In the genomic region with DNA sequence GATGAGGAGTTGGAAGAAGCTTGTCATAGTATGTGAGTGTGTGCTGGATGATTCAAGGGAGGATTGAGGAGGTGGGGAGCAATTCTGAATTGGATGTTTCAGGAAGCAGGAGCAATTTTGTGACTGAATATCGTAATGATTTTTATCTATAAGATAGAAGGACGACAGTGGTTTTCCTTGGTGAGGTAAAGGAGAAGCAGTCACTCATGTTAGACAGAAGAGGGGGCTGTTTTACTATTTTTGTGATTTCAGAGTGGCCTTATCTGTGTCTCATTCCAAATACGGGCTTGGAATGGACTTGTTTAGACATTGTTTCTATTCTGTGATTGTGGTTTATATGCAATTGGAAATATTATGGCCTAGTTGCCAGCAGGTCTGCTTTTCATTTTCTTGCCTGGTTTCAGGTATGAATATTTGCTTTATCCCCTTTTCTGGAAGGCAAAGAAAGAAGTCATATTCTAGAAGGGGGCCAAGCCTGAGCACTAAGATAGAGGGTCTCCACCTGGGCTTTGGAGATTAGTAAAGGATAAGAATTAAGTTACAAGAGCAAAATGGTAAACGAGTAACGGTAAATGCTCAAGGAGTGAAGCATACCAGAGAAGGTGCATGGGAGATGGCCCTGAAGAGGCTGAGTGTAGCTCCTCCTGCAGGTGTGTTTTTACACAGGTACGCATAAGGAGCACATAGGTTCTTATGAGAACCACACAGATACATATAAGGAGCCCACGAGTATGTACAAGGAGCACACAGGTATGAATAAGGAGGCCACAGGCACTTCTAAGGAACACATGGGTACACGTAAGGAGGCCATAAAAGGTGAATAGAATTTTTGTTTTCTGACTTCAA, we compare ENCODE assay signal across 8 cellular contexts.
DNase-seq lines count a peak whose midpoint lies in the region; ATAC-seq and TF ChIP-seq lines count a peak whose summit lies in the region.

No MANE protein-coding gene starts in this region.

- no peak overlapping the region for H3K27ac ChIP-seq in CD4-positive, alpha-beta T cell (ENCODE audit: low read depth, low read length)
- no peak overlapping the region for H3K27ac ChIP-seq in osteoblast (ENCODE audit: low read depth, low read length)

- no peak for DNase-seq in CD4-positive, alpha-beta T cell
- DNase-seq in HEK293T (ENCODE audit: extremely low spot score) (peak; percentile 61), NCI-H526 treated with DMSO at 0.1 percent for 48 hours (lab: John Stamatoyannopoulos, UW) (peak; percentile 35), cardiac fibroblast (ENCODE audit: low read depth in 2 of 2) (peak; percentile 72 to 80), osteoblast (ENCODE audit: insufficient read length, low spot score, missing footprints) (no peak), GF-D8 (lab: John Stamatoyannopoulos, UW) (no peak), 8988T (no peak), NCI-H446 treated with DMSO at 0.1 percent for 48 hours (lab: John Stamatoyannopoulos, UW) (no peak)

- H3K4me3 ChIP-seq in cardiac fibroblast (replicated peaks in 1 of 2; ENCODE audit: low read depth in 2 of 2, low read length in 2 of 2) (no peak overlapping the region), osteoblast (ENCODE audit: insufficient read depth, low read length) (no peak overlapping the region)

- H3K4me1 Mint-ChIP-seq in CD4-positive, alpha-beta T cell (ENCODE audit: low read depth): no peaks in the 10 kb centered on the region

- ATAC-seq in CD4-positive, alpha-beta T cell (ENCODE audit: poor library complexity): no peak

- no peaks in the 10 kb centered on the region for H3K36me3 Mint-ChIP-seq in CD4-positive, alpha-beta T cell (ENCODE audit: low read depth)

- no peaks in the 10 kb centered on the region for H3K27me3 Mint-ChIP-seq in CD4-positive, alpha-beta T cell

- intact Hi-C loops in CD4-positive, alpha-beta T cell (cut with DNase I, micrococcal nuclease): loop anchor here in 1 of 2 experiments (5.0 kb wide), 1 partner anchor 1142 kb away; no protein-coding TSS in a partner anchor

- no peaks in the 10 kb centered on the region for H4K20me1 ChIP-seq in osteoblast (ENCODE audit: insufficient read depth, low read length)

- H2AFZ ChIP-seq in osteoblast (ENCODE audit: low read length): no peak overlapping the region

- no peak overlapping the region for H3K4me3 Mint-ChIP-seq in CD4-positive, alpha-beta T cell

- H3K79me2 ChIP-seq in osteoblast (ENCODE audit: insufficient read depth, low read length): no peaks in the 10 kb centered on the region

- H3K4me2 ChIP-seq in osteoblast (ENCODE audit: insufficient read depth, low read length): no peak overlapping the region

- H3K9me3 Mint-ChIP-seq in CD4-positive, alpha-beta T cell: no peaks in the 10 kb centered on the region

- POLR2A ChIA-PET in CD4-positive, alpha-beta T cell (lab: Charles Lee): no interaction called here
- POLR2A ChIA-PET in HEK293T (lab: Yijun Ruan, JAX): no interaction called here

- TF ChIP-seq CTCF in CD4-positive, alpha-beta T cell (IDR thresholded peaks at IDR 0.05): peak; percentile 7
- TF ChIP-seq CTCF in cardiac fibroblast (IDR thresholded peaks at IDR 0.05; ENCODE audit: low read depth, low read length) (peak; percentile 59), osteoblast (IDR thresholded peaks at IDR 0.05; ENCODE audit: extremely low read depth, low read depth, low read length) (peak; percentile 59)

- no peaks in the 10 kb centered on the region for H3K9me3 ChIP-seq in CD4-positive, alpha-beta T cell (ENCODE audit: control insufficient read depth, low read length)
- no peaks in the 10 kb centered on the region for H3K9me3 ChIP-seq in osteoblast (ENCODE audit: low read depth, low read length)

- no peaks in the 10 kb centered on the region for H3K4me1 ChIP-seq in osteoblast (ENCODE audit: insufficient read depth, low read length)

- no peak overlapping the region for H3K27ac Mint-ChIP-seq in CD4-positive, alpha-beta T cell

- no peaks in the 10 kb centered on the region for H3K36me3 ChIP-seq in osteoblast (ENCODE audit: insufficient read depth, low read length)

- CTCF ChIA-PET in CD4-positive, alpha-beta T cell (lab: Charles Lee): no interaction called here
- CTCF ChIA-PET in HEK293T (lab: Yijun Ruan, JAX): no interaction called here

- no peaks in the 10 kb centered on the region for H3K27me3 ChIP-seq in CD4-positive, alpha-beta T cell (ENCODE audit: control insufficient read depth, insufficient read depth, low read length)
- no peaks in the 10 kb centered on the region for H3K27me3 ChIP-seq in osteoblast (ENCODE audit: insufficient read depth, low read length)

TF ChIP-seq in HEK293T, 16 proteins besides CTCF, POLR2A, EP300 and RAD21:
- TF ChIP-seq FOXM1 (IDR thresholded peaks at IDR 0.05; ENCODE audit: borderline replicate concordance) (no peak), BHLHE40 (IDR thresholded peaks at IDR 0.05; ENCODE audit: borderline replicate concordance) (no peak), SUZ12 (IDR thresholded peaks at IDR 0.05) (no peak)
- TF ChIP-seq, protein P1, sequence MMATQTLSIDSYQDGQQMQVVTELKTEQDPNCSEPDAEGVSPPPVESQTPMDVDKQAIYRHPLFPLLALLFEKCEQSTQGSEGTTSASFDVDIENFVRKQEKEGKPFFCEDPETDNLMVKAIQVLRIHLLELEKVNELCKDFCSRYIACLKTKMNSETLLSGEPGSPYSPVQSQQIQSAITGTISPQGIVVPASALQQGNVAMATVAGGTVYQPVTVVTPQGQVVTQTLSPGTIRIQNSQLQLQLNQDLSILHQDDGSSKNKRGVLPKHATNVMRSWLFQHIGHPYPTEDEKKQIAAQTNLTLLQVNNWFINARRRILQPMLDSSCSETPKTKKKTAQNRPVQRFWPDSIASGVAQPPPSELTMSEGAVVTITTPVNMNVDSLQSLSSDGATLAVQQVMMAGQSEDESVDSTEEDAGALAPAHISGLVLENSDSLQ (IDR thresholded peaks at IDR 0.05): peak; percentile 27; the same call in 1 of the 2 replicates

Comparison
In these comparisons a context has a peak if more than half of its experiments do, and no peak if none do; other contexts are left out.
1. DNase-seq: peak in HEK293T (single experiment), NCI-H526 treated with DMSO at 0.1 percent for 48 hours (single experiment) and cardiac fibroblast (2 of 2); none in CD4-positive, alpha-beta T cell (0 of 10), osteoblast (single experiment), GF-D8 (single experiment), 8988T (single experiment) and NCI-H446 treated with DMSO at 0.1 percent for 48 hours (single experiment).
2. CTCF ChIP-seq: peak in every context shown above with its lines; median percentile 59 in cardiac fibroblast; 59 in osteoblast; 7 in CD4-positive, alpha-beta T cell.